19 cellular contexts compared by ENCODE assay signal in the genomic region with DNA sequence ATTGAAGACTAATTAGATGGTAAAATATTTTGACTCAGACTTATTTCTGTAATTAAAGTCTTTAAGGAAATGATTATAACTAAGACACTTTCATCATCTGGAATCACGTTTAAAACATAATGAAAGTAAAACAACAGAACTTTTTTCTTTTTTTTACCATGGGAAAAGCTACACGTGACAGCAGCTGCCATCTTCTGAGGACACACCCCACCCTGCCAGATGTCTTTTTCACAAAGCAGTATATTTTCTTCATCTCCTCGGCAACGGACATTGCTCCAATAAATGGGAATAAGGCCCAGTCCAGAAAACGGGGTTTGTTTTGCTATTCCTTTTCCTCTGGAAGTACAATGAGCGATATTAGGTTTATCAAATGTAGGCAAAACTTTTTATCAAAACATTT. TPM values are rescaled to one million over a fixed set of nuclear protein-coding genes. Genes with fewer than 3 reads are reported as not detected.
DNase-seq lines count a peak whose midpoint lies in the region; ATAC-seq, FAIRE-seq and TF ChIP-seq lines count a peak whose summit lies in the region.
"Had no signal": no experiment of that assay in that cellular context is flagged by ENCODE, and none has a peak within 500 bp of the region (broad histone marks: within the 10 kb centered on the region; RNA-seq: fewer than 3 reads in every experiment).

No MANE protein-coding gene starts in this region.

- TF ChIP-seq CTCF in body of pancreas (IDR thresholded peaks at IDR 0.05) = no peak

- peak; percentile 98 for ATAC-seq in body of pancreas
- ATAC-seq in HG02759 (IDR thresholded peaks at IDR 0.05; ENCODE audit: unreplicated experiment) = no peak
- no peak for ATAC-seq in GM19395 (IDR thresholded peaks at IDR 0.05; ENCODE audit: unreplicated experiment)
- ATAC-seq: A549 had no signal

- intact Hi-C loops in body of pancreas (cut with DNase I) = no loop called here

- no peaks in the 10 kb centered on the region for H3K27me3 ChIP-seq in body of pancreas
- H3K27me3 ChIP-seq: SJSA1 had no signal

- DNase-seq in AG08395 (ENCODE audit: low spot score) (peak; percentile 12), GM12892 (ENCODE audit: insufficient read length) (no peak), body of pancreas (peak; percentile 71 to 87 (median 80)), myocyte (ENCODE audit: low read depth) (peak; percentile 70), NOMO-1 treated with DMSO at 0.1 percent for 48 hours (lab: John Stamatoyannopoulos, UW; ENCODE audit: unreplicated experiment) (no peak)
- DNase-seq in activated CD4-positive, alpha-beta T cell treated with anti-CD3 and anti-CD28 coated beads, Interleukin-2, amount 50 U/mL, for 48 hours = no peak
- DNase-seq: COR-L47, H9, Kasumi-1, MV-4-11, NCI-H1417, NCI-H2029 treated with DMSO at 0.1 percent for 48 hours, NCI-H2227 treated with DMSO at 0.1 percent for 48 hours, NCI-H524 treated with DMSO at 0.1 percent for 48 hours, PC-9 had no signal

- H3K27ac ChIP-seq in body of pancreas = peak overlapping the region in 3 of 4 donors; percentile 13 to 70 (median 63)
- H3K27ac ChIP-seq: A549, PC-9, SJSA1 had no signal

- H3K36me3 ChIP-seq in body of pancreas (replicated peaks in 1 of 2; ENCODE audit: insufficient read depth in 1 of 2, low read depth in 2 of 2) = no peaks in the 10 kb centered on the region
- H3K36me3 ChIP-seq: SJSA1 had no signal

- no peaks in the 10 kb centered on the region for H3K9me3 ChIP-seq in body of pancreas
- H3K9me3 ChIP-seq: A549, SJSA1 had no signal

- WGBS in body of pancreas, 2 donors = 27 to 37% methylated on average over 6 of the region's 6 CpGs

- peak; percentile 17 for FAIRE-seq in GM12892 (lab: Jason Lieb, UNC)
- FAIRE-seq: A549 had no signal

- H3K4me3 ChIP-seq in body of pancreas = no peak overlapping the region
- H3K4me3 ChIP-seq: A549, PC-9, SJSA1 had no signal

- TF ChIP-seq POLR2A in GM12892 (IDR thresholded peaks at IDR 0.05; ENCODE audit: low read depth, low read length) (no peak), body of pancreas (IDR thresholded peaks at IDR 0.05) (no peak)

- H3K4me1 ChIP-seq in body of pancreas = peaks cover 31% of the 10 kb centered on the region
- H3K4me1 ChIP-seq: A549 had no signal

RNA-seq across cellular contexts. Expression of a gene that starts 17.5 kb away (rescaled TPM):
- 0.19 TPM for polyA plus RNA-seq in GM12892 (2012; ENCODE audit: missing spikeins)
- total RNA-seq in body of pancreas (10 to 100 TPM; 12.2 to 15.8 TPM), myocyte (1.5 and 7.3 TPM in 2 replicates)
- 3.7 TPM for polyA plus RNA-seq in myocyte (2012)

Comparison
In these comparisons a context has a peak if more than half of its experiments do, and no peak if none do; other contexts are left out.
1. DNase-seq: peak in AG08395 (single experiment), body of pancreas (4 of 4) and myocyte (single experiment); none in GM12892 (single experiment), activated CD4-positive, alpha-beta T cell treated with anti-CD3 and anti-CD28 coated beads, Interleukin-2, amount 50 U/mL, for 48 hours (0 of 2) and NOMO-1 treated with DMSO at 0.1 percent for 48 hours (single experiment).